8 cellular contexts compared by ENCODE assay signal in the genomic region with DNA sequence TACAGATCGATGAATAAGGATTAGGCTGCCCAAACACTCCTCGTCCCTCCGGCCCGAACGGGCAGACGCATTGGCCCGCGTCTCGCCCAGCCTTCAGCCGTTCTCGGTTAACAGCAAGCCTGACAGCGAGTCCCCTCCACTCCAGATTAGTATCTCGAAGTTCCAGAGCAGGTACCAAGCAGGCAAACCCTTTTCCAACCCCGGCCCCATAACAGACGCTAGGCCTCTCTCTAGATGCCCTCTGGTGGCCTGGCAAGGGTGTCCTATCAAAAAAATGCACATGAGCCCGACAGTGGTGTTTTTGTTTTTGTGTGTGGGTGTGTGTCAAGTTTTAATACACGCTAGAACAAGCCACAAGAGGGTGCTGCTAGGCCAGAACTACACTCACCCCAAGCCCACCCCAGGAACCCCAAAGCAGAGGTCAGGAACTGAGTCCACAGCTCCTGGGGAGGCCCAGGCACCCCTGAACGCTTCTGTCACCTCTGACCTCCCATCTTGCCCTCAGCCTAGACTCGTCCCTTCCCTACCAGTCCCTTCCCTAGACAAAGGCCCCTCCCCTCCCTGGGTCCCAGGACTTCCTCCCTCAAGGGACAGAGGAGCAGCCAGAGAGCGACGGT.
DNase-seq lines count a peak whose midpoint lies in the region; ATAC-seq lines count a peak whose summit lies in the region.

No MANE protein-coding gene starts in this region.

- peak; percentile 48 for ATAC-seq in GM18868 (IDR thresholded peaks at IDR 0.05; ENCODE audit: unreplicated experiment)
- peak; percentile 37 for ATAC-seq in HG03139 (IDR thresholded peaks at IDR 0.05; ENCODE audit: unreplicated experiment)

- DNase-seq in Ammon's horn (ENCODE audit: low spot score) (peak; percentile 90), NCI-H446 treated with DMSO at 0.1 percent for 48 hours (lab: John Stamatoyannopoulos, UW) (peak; percentile 37), medulla oblongata (ENCODE audit: extremely low spot score) (peak; percentile 94)
- peak; percentile 72 to 78 for DNase-seq in activated CD4-positive, alpha-beta T cell treated with anti-CD3 and anti-CD28 coated beads for 4 hours
- DNase-seq in effector CD4-positive, alpha-beta T cell: peak; percentile 65
- DNase-seq in stimulated activated CD8-positive, alpha-beta memory T cell treated with anti-CD3 and anti-CD28 coated beads, Interleukin-2, amount 100 ng/mL, for 1 hour (ENCODE audit: low read depth in 2 of 2): peak; percentile 38 to 48

Comparison
In these comparisons a context has a peak if more than half of its experiments do, and no peak if none do; other contexts are left out.
1. Peak in every context shown above with its lines: DNase-seq and ATAC-seq.
2. DNase-seq: peak in every context shown above with its lines; median percentile 94 in medulla oblongata; 90 in Ammon's horn; 75 in activated CD4-positive, alpha-beta T cell treated with anti-CD3 and anti-CD28 coated beads for 4 hours; 65 in effector CD4-positive, alpha-beta T cell; 43 in stimulated activated CD8-positive, alpha-beta memory T cell treated with anti-CD3 and anti-CD28 coated beads, Interleukin-2, amount 100 ng/mL, for 1 hour; 37 in NCI-H446 treated with DMSO at 0.1 percent for 48 hours.